ENCODE assay signal across 1 cellular context in genomic region chr12:57657744-57658143, GRCh38.
TF ChIP-seq lines count a peak whose summit lies in the region.

No MANE protein-coding gene starts in this region.

TF ChIP-seq in SK-N-SH, 30 proteins besides CTCF, POLR2A, EP300 and RAD21:
- TF ChIP-seq YY1 (IDR thresholded peaks at IDR 0.05; ENCODE audit: low read depth) (no peak), MEF2A (IDR thresholded peaks at IDR 0.05; ENCODE audit: borderline replicate concordance, low read depth) (no peak), TEAD4 (IDR thresholded peaks at IDR 0.05; ENCODE audit: borderline replicate concordance, insufficient read depth) (no peak), GATA2 (CRISPR knock-in tag; IDR thresholded peaks at IDR 0.05) (no peak), JUND (IDR thresholded peaks at IDR 0.05) (no peak), USF1 (IDR thresholded peaks at IDR 0.05; ENCODE audit: borderline replicate concordance, low read depth) (no peak), EZH2phosphoT487 (IDR thresholded peaks at IDR 0.05; ENCODE audit: borderline replicate concordance, low read depth) (no peak), RFX5 (IDR thresholded peaks at IDR 0.05; ENCODE audit: low read length) (no peak), FOSL2 (IDR thresholded peaks at IDR 0.05; ENCODE audit: borderline replicate concordance, low read depth) (no peak), REST (IDR thresholded peaks at IDR 0.05; ENCODE audit: low read depth, low read length) (no peak), TAF1 (IDR thresholded peaks at IDR 0.05; ENCODE audit: borderline replicate concordance, low read depth, low read length) (no peak), CHD2 (IDR thresholded peaks at IDR 0.05; ENCODE audit: low read length, partially characterized antibody) (no peak), SMC3 (IDR thresholded peaks at IDR 0.05; ENCODE audit: low read depth, low read length) (no peak), SIN3A (IDR thresholded peaks at IDR 0.05; ENCODE audit: borderline replicate concordance, low read depth, low read length) (no peak), NRF1 (IDR thresholded peaks at IDR 0.05; ENCODE audit: low read depth, low read length) (no peak)
- TF ChIP-seq, protein P1, sequence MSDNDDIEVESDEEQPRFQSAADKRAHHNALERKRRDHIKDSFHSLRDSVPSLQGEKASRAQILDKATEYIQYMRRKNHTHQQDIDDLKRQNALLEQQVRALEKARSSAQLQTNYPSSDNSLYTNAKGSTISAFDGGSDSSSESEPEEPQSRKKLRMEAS (IDR thresholded peaks at IDR 0.05; ENCODE audit: low read depth), result no peak
